8 cellular contexts compared by ENCODE assay signal in the genomic region with DNA sequence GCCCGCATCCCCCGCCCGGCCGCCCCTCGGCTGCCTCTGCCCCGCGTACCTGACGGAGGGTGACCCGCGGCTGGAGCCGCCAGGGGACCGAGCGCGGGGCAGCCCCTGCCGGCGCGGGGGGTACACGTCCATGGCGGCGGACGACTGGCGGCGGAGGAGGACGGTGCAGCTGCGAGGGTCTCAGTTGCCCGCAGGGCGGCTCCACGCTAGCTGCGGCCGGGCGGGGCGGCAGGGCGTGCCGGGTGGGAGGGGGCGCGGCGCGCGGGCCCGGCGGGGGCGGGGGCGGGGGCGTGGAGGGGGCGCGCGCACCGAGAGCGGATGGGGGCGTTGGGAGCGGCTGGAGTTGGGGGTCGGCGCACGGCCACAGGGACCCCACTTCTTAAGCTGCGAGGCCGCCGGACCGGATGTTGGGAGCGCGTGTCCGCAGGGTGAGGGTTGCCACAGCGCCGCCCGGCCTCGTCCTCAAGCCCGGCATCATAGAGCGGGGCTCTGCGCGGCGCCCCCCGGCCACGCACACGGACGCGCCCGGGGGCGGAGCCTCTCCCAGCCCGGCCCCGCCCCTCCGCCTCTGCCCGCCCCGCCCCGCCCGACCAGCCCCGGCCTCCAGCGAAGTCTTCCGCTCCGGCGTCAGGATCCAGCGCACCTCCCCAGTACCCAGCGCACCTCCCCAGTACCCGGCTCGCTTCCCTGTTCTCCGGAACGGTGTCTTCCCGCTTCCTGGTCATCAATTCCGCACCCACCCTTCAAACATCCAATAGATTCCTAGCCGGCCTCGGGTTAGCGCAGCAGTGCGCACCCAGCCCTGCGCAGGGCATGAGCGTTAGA. TPM values are rescaled to one million over a fixed set of nuclear protein-coding genes. Genes with fewer than 3 reads are reported as not detected.
A peak's percentile ranks its signal among the peaks of the same experiment; 100 is the strongest.
DNase-seq lines count a peak whose midpoint lies in the region; ATAC-seq, FAIRE-seq and TF ChIP-seq lines count a peak whose summit lies in the region.

DNAAF9 (minus strand) TSS at position 244 of the 825 bp plus-strand sequence; CDS start at position 132, 112 bp downstream.

- TF ChIP-seq POLR2A in GM12891 (IDR thresholded peaks at IDR 0.05; ENCODE audit: low read depth, low read length): no peak

- H3K36me3 ChIP-seq in mesodermal cell (ENCODE audit: control insufficient read depth, insufficient read depth, low read length): no peaks in the 10 kb centered on the region

- peak within 1 kb of the TSS; percentile 80 for H3K27ac ChIP-seq in mesodermal cell (ENCODE audit: low read depth, low read length, severe bottlenecking)

- peak; percentile 81 for DNase-seq in GM12891 (ENCODE audit: insufficient read length, low spot score)
- DNase-seq in NCI-H748 (lab: John Stamatoyannopoulos, UW; ENCODE audit: unreplicated experiment): peak; percentile 94
- peak; percentile 13 for DNase-seq in activated CD8-positive, alpha-beta memory T cell treated with anti-CD3 and anti-CD28 coated beads, Interleukin-2, amount 50 U/mL, for 24 hours (ENCODE audit: extremely low read depth)
- peak; percentile 31 for DNase-seq in stimulated activated CD8-positive, alpha-beta memory T cell treated with anti-CD3 and anti-CD28 coated beads, Interleukin-15, amount 100 ng/mL, for 1 hour (ENCODE audit: low read depth)
- no peak for DNase-seq in RKO (ENCODE audit: low spot score)

- H3K4me3 ChIP-seq in mesodermal cell (ENCODE audit: extremely low read depth, insufficient read depth, low read length, poor library complexity, severe bottlenecking): peak within 1 kb of the TSS; percentile 92

- in situ Hi-C loops in endometrial microvascular endothelial cells (cut with HindIII; ENCODE audit: inconsistent ontology term, low pct_unique_long_range_greater_than_20kb, low sequenced_read_pairs): no loop called here

- 0 to 1% methylated on average over 38 to 66 of the region's 103 CpGs for WGBS in mesodermal cell (ENCODE audit: insufficient coverage in 2 of 2), 2 experiments

- peaks cover 7% of the 10 kb centered on the region for H3K4me1 ChIP-seq in mesodermal cell (ENCODE audit: control insufficient read depth, insufficient read depth, low read length, poor library complexity, severe bottlenecking)

- ATAC-seq in HG03135 (IDR thresholded peaks at IDR 0.05; ENCODE audit: unreplicated experiment): peak; percentile 55

- FAIRE-seq in GM12891 (lab: Jason Lieb, UNC): peak; percentile 56

- H3K9me3 ChIP-seq in mesodermal cell (ENCODE audit: control insufficient read depth, low read length): peaks cover 7% of the 10 kb centered on the region

TF ChIP-seq in GM12891, 5 proteins besides CTCF, POLR2A, EP300 and RAD21:
- TF ChIP-seq TAF1 (IDR thresholded peaks at IDR 0.05; ENCODE audit: low read depth, low read length) (no peak), POU2F2 (IDR thresholded peaks at IDR 0.05; ENCODE audit: low read depth, low read length) (no peak), SPI1 (IDR thresholded peaks at IDR 0.05; ENCODE audit: low read depth, low read length) (no peak), POLR2AphosphoS5 (IDR thresholded peaks at IDR 0.05; ENCODE audit: low read depth, low read length) (no peak), PAX5 (IDR thresholded peaks at IDR 0.05; ENCODE audit: insufficient read depth, low read length, severe bottlenecking) (no peak)

RNA-seq across cellular contexts. Expression of gene DNAAF9, which starts in this region (rescaled TPM):
- 0.63 TPM for polyA plus RNA-seq in GM12891 (2012; ENCODE audit: low read depth, missing spikeins)
- 10.4 TPM for total RNA-seq in endometrial microvascular endothelial cells (ENCODE audit: inconsistent ontology term)
- 12.3 TPM for polyA plus RNA-seq in mesodermal cell (2013, experiment 1 of 2)
- polyA plus RNA-seq in mesodermal cell (2013, experiment 2 of 2): 11.7 TPM
